In the genomic region with DNA sequence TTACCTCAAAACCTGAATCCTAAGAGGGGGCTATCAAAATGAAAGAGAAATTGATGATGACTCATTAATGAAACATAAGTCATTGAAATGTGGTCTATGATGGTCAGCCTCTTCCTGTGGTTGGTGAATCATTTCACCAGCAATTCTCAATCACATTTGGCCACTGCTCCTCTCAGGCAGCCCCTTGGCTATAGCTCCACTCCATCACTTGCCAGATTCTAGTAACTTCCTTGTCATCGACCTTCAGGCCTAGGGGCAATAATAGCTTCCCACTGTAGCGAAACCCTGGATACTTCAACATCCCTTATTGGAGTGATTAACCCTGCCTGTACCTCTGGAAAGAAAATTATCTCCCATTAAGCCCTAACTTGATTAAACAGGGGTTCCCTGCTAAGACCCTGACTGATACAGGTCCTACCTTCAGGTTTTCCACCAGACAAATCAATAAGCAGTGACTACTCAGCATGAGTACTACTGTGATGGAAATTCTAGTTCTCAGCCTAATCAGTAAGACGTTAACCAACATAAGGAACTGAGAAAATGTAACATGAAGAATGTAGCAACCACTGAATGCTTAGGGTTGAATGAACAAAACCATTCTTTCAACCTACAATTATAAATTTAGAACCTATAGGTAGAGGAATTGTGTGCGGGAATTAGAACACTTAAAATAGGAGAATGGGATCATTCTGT, we compare ENCODE assay signal across 8 cellular contexts. TPM values are rescaled to one million over a fixed set of nuclear protein-coding genes. Genes with fewer than 3 reads are reported as not detected.
DNase-seq lines count a peak whose midpoint lies in the region; ATAC-seq and TF ChIP-seq lines count a peak whose summit lies in the region.

No MANE protein-coding gene starts in this region.

- no peak overlapping the region for H3K4me3 Mint-ChIP-seq in stimulated activated naive CD8-positive, alpha-beta T cell treated with anti-CD3 and anti-CD28 coated beads, Interleukin-15, Interleukin-2, amounts not matched to agents 100 ng/mL and 50 ng/mL, for 24 hours

- TF ChIP-seq CTCF in PC-9 (conservative IDR thresholded peaks at IDR 0.05) (no peak), fibroblast of villous mesenchyme (IDR thresholded peaks at IDR 0.05; ENCODE audit: insufficient read depth, low read depth, low read length) (no peak)

- H3K9me3 Mint-ChIP-seq in stimulated activated naive CD8-positive, alpha-beta T cell treated with anti-CD3 and anti-CD28 coated beads, Interleukin-15, Interleukin-2, amounts not matched to agents 100 ng/mL and 50 ng/mL, for 24 hours = no peaks in the 10 kb centered on the region

- H2AFZ ChIP-seq in PC-9 = no peak overlapping the region

- no peaks in the 10 kb centered on the region for H3K9me3 ChIP-seq in PC-9 (ENCODE audit: insufficient read depth, low read depth)

- no peaks in the 10 kb centered on the region for H3K27me3 Mint-ChIP-seq in stimulated activated naive CD8-positive, alpha-beta T cell treated with anti-CD3 and anti-CD28 coated beads, Interleukin-15, Interleukin-2, amounts not matched to agents 100 ng/mL and 50 ng/mL, for 24 hours

- H3K4me3 ChIP-seq in PC-9 (no peak overlapping the region), fibroblast of villous mesenchyme (ENCODE audit: low read depth, low read length) (no peak overlapping the region)

- peak overlapping the region; percentile 21; the same call in 1 of the 2 replicates for H3K27ac ChIP-seq in PC-9

- H3K4me2 ChIP-seq in PC-9 = no peak overlapping the region

- POLR2A ChIA-PET in PC-9 (lab: Charles Lee; ENCODE audit: unreplicated experiment) = no interaction called here

- peak; percentile 84 for ATAC-seq in GM18867 (IDR thresholded peaks at IDR 0.05; ENCODE audit: unreplicated experiment)
- ATAC-seq in HG02610 (IDR thresholded peaks at IDR 0.05; ENCODE audit: unreplicated experiment) = peak; percentile 92

- H3K36me3 ChIP-seq in PC-9 (ENCODE audit: low read depth) = no peaks in the 10 kb centered on the region

- H3K4me1 ChIP-seq in PC-9 (replicated peaks; ENCODE audit: insufficient read depth) = peaks cover 12% of the 10 kb centered on the region

- H3K36me3 Mint-ChIP-seq in stimulated activated naive CD8-positive, alpha-beta T cell treated with anti-CD3 and anti-CD28 coated beads, Interleukin-15, Interleukin-2, amounts not matched to agents 100 ng/mL and 50 ng/mL, for 24 hours (ENCODE audit: low read depth) = no peaks in the 10 kb centered on the region

- H3K9me2 ChIP-seq in PC-9 (ENCODE audit: insufficient read depth) = no peaks in the 10 kb centered on the region

- BruUV-seq in PC-9 (replicated peaks; lab: Mats Ljungman, UMichigan) = no TSS peak

- peaks cover 18% of the 10 kb centered on the region for H3K4me1 Mint-ChIP-seq in stimulated activated naive CD8-positive, alpha-beta T cell treated with anti-CD3 and anti-CD28 coated beads, Interleukin-15, Interleukin-2, amounts not matched to agents 100 ng/mL and 50 ng/mL, for 24 hours (ENCODE audit: low read depth)

- DNase-seq in PC-9 (peak in 1 of 2 experiments; percentile 63), fibroblast of villous mesenchyme (ENCODE audit: low read depth) (peak; percentile 64), GOT3 (lab: John Stamatoyannopoulos, UW) (no peak), HuH-7 (ENCODE audit: low spot score) (no peak)
- no peak for DNase-seq in activated effector memory CD4-positive, alpha-beta T cell treated with anti-CD3 and anti-CD28 coated beads, Interleukin-2, amount 50 U/mL, for 16 hours

- H3K79me2 ChIP-seq in PC-9 (ENCODE audit: low read depth) = no peaks in the 10 kb centered on the region

- H3F3A ChIP-seq in PC-9 (ENCODE audit: insufficient read depth, low read depth) = no peaks in the 10 kb centered on the region

- intact Hi-C loops in PC-9 (cut with micrococcal nuclease; ENCODE audit: unreplicated experiment) = loop anchor here (1.0 to 5.0 kb wide), 4 partner anchors 58 to 1262 kb away; a partner anchor contains a TSS

- no peaks in the 10 kb centered on the region for H3K27me3 ChIP-seq in PC-9 (ENCODE audit: insufficient read depth, low read depth)

- CTCF ChIA-PET in PC-9 (lab: Charles Lee) = interaction anchor here (0.5 kb wide), 1 partner anchor 246 kb away, joined by 7 read pairs; no protein-coding TSS in a partner anchor

- peak overlapping the region; percentile 27 for H3K27ac Mint-ChIP-seq in stimulated activated naive CD8-positive, alpha-beta T cell treated with anti-CD3 and anti-CD28 coated beads, Interleukin-15, Interleukin-2, amounts not matched to agents 100 ng/mL and 50 ng/mL, for 24 hours

- H4K20me1 ChIP-seq in PC-9 (ENCODE audit: insufficient read depth) = no peaks in the 10 kb centered on the region

RNA-seq across cellular contexts. Expression of a gene that starts 30.4 kb away (rescaled TPM):
- total RNA-seq in PC-9 (2021) (not detected in 2 replicates), fibroblast of villous mesenchyme (not detected in 2 replicates)

RNA-seq across cellular contexts. Expression of a gene that starts 52.2 kb away (rescaled TPM):
- total RNA-seq in PC-9 (2021) (0.50 and 0.63 TPM in 2 replicates), fibroblast of villous mesenchyme (1.3 TPM in 1 of 2 replicates, not detected in the other)
